Comparison of ENCODE assay signal across 7 cellular contexts in genomic region chr9:33466565-33467495, GRCh38. TPM values are rescaled to one million over a fixed set of nuclear protein-coding genes. Genes with fewer than 3 reads are reported as not detected.
DNase-seq lines count a peak whose midpoint lies in the region; ATAC-seq and TF ChIP-seq lines count a peak whose summit lies in the region.

No MANE protein-coding gene starts in this region.

- no peaks in the 10 kb centered on the region for H3K9me3 ChIP-seq in MG63
- no peaks in the 10 kb centered on the region for H3K9me3 ChIP-seq in mucosa of descending colon

- H3K27me3 ChIP-seq in MG63: no peaks in the 10 kb centered on the region

- peak; percentile 90 for ATAC-seq in mucosa of descending colon
- ATAC-seq in GM21717 (IDR thresholded peaks at IDR 0.05; ENCODE audit: unreplicated experiment): no peak

- peaks cover 56% of the 10 kb centered on the region for H3K36me3 ChIP-seq in MG63
- peaks cover 15% of the 10 kb centered on the region for H3K36me3 ChIP-seq in mucosa of descending colon (ENCODE audit: low read depth)

- intact Hi-C loops in mucosa of descending colon (cut with DNase I, micrococcal nuclease): no loop called here

- peak; percentile 100 for TF ChIP-seq CTCF in GM12864 (IDR thresholded peaks at IDR 0.05; ENCODE audit: low read depth, low read length, missing control alignments)
- TF ChIP-seq CTCF in mucosa of descending colon (IDR thresholded peaks at IDR 0.05): peak; percentile 96

- no peak overlapping the region for H3K4me3 ChIP-seq in GM12864 (ENCODE audit: low read depth, low read length)
- H3K4me3 ChIP-seq in MG63: no peak overlapping the region
- no peak overlapping the region for H3K4me3 ChIP-seq in mucosa of descending colon

- DNase-seq in GM12864 (ENCODE audit: low read depth) (no peak), MG63 (peak; percentile 16), ecto neural progenitor cell (ENCODE audit: low spot score) (peak; percentile 86), mucosa of descending colon (peak; percentile 70 to 85 (median 84))
- peak; percentile 83 to 86 for DNase-seq in activated CD4-positive, alpha-beta T cell treated with anti-CD3 and anti-CD28 coated beads, Interleukin-2, amount 50 U/mL, for 48 hours
- peak; percentile 64 for DNase-seq in stimulated activated naive CD4-positive, alpha-beta T cell treated with Interleukin-2 at 50 U/mL for 16 hours (lab: John Stamatoyannopoulos, UW)

- no peaks in the 10 kb centered on the region for H3K4me1 ChIP-seq in mucosa of descending colon (ENCODE audit: low read depth)

RNA-seq across cellular contexts. Expression of gene NOL6, which starts 6.9 kb away (rescaled TPM):
- total RNA-seq in MG63 (2014; rRNA removed; shearing (Covaris generic); ENCODE audit: low replicate concordance): 16.6 and 38.6 TPM in 2 replicates
- total RNA-seq in mucosa of descending colon: 10 to 100 TPM; 18.8 to 20.2 (median 18.8) TPM

RNA-seq across cellular contexts. Expression of gene AQP3, which starts 19.4 kb away (rescaled TPM):
- total RNA-seq in MG63 (2014; rRNA removed; shearing (Covaris generic); ENCODE audit: low replicate concordance): 19.7 TPM in 1 of 2 replicates, not detected in the other
- 1 to 10 TPM; 2.6 to 8.3 (median 3.9) TPM for total RNA-seq in mucosa of descending colon

RNA-seq across cellular contexts. Expression of gene ANKRD18B, which starts 57.2 kb away (rescaled TPM):
- not detected in 2 replicates for total RNA-seq in MG63 (2014; rRNA removed; shearing (Covaris generic); ENCODE audit: low replicate concordance)
- 1 to 10 TPM in 1 of 3 donors, under 1 TPM in 1, not detected in 1; 0.49 to 1.7 TPM for total RNA-seq in mucosa of descending colon
